In genomic region chr6:15449001-15449400, GRCh38 we compare ENCODE assay signal across 22 cellular contexts.
DNase-seq lines count a peak whose midpoint lies in the region; ATAC-seq, FAIRE-seq and TF ChIP-seq lines count a peak whose summit lies in the region.
"Had no signal": no experiment of that assay in that cellular context is flagged by ENCODE, and none has a peak within 500 bp of the region (broad histone marks: within the 10 kb centered on the region; RNA-seq: fewer than 3 reads in every experiment).

No MANE protein-coding gene starts in this region.

- no peak for FAIRE-seq in pancreas (lab: Jason Lieb, UNC)
- FAIRE-seq: A549, RCC 7860 had no signal

- no peak for TF ChIP-seq CTCF in C4-2B (conservative IDR thresholded peaks at IDR 0.05)
- TF ChIP-seq CTCF in Loucy (conservative IDR thresholded peaks at IDR 0.05; ENCODE audit: low read length): no peak
- no peak for TF ChIP-seq CTCF in type B pancreatic cell (conservative IDR thresholded peaks at IDR 0.05)
- TF ChIP-seq CTCF in pancreas (IDR thresholded peaks at IDR 0.05): no peak

- peaks cover 29% of the 10 kb centered on the region for H3K79me1 ChIP-seq in mesendoderm (ENCODE audit: low read length)

- H2BK120ac ChIP-seq in mesendoderm (ENCODE audit: low read depth, low read length): no peak overlapping the region

- H2AFZ ChIP-seq in Loucy (ENCODE audit: low read length): no peak overlapping the region

- peaks cover 89% of the 10 kb centered on the region for H3K4me1 Mint-ChIP-seq in dendritic cell treated with granulocyte-macrophage colony-stimulating factor and Interleukin-4, amounts not matched to agents 40 ng/mL and 50 ng/mL, for 4 days (ENCODE audit: low read depth)
- peaks cover 35% of the 10 kb centered on the region for H3K4me1 Mint-ChIP-seq in type B pancreatic cell (ENCODE audit: unreplicated experiment)

- no peak overlapping the region for H3K4me3 Mint-ChIP-seq in dendritic cell treated with granulocyte-macrophage colony-stimulating factor and Interleukin-4, amounts not matched to agents 40 ng/mL and 50 ng/mL, for 4 days
- H3K4me3 Mint-ChIP-seq in type B pancreatic cell: no peak overlapping the region
- H3K4me3 Mint-ChIP-seq: H9 had no signal

- H3K4me1 ChIP-seq in Loucy (ENCODE audit: insufficient read depth, low read length, poor library complexity, severe bottlenecking): peaks cover 52% of the 10 kb centered on the region
- peaks cover 8% of the 10 kb centered on the region for H3K4me1 ChIP-seq in mesendoderm (ENCODE audit: control insufficient read depth, low read depth, low read length)
- peaks cover 0 to 12% (median 8%) of the 10 kb centered on the region in 3 donors for H3K4me1 ChIP-seq in pancreas

- H3K9me3 Mint-ChIP-seq in dendritic cell treated with granulocyte-macrophage colony-stimulating factor and Interleukin-4, amounts not matched to agents 40 ng/mL and 50 ng/mL, for 4 days: no peaks in the 10 kb centered on the region
- no peaks in the 10 kb centered on the region for H3K9me3 Mint-ChIP-seq in type B pancreatic cell
- H3K9me3 Mint-ChIP-seq: H9 had no signal

- DNase-seq in mesendoderm (no peak), type B pancreatic cell (ENCODE audit: extremely low spot score, unreplicated experiment) (no peak), DMS53 (lab: John Stamatoyannopoulos, UW) (no peak), pancreas (no peak)
- DNase-seq: C1 segment of cervical spinal cord; GDM1; H9; KBM-7; MV-4-11; NCI-H187; NCI-H2107; NCI-H510A; NCI-H748 treated with DMSO at 0.1 percent for 48 hours; NK-92 treated with Interleukin-12 subunit alpha and Interleukin-12 subunit beta, amount 100 ng/mL, for 24 hours; SHP77; SK-N-SH had no signal

- peaks cover 33% of the 10 kb centered on the region for H3K36me3 Mint-ChIP-seq in dendritic cell treated with granulocyte-macrophage colony-stimulating factor and Interleukin-4, amounts not matched to agents 40 ng/mL and 50 ng/mL, for 4 days (ENCODE audit: low read depth)
- H3K36me3 Mint-ChIP-seq in type B pancreatic cell: peaks cover 23% of the 10 kb centered on the region

- H2AK5ac ChIP-seq in mesendoderm (ENCODE audit: low read length): no peak overlapping the region

- no peak overlapping the region for H4K5ac ChIP-seq in mesendoderm (ENCODE audit: low read length)

- H3K23ac ChIP-seq in mesendoderm (ENCODE audit: low read length): no peak overlapping the region

- no peaks in the 10 kb centered on the region for H3K9me2 ChIP-seq in Loucy (replicated peaks; ENCODE audit: low read depth, low read length)
- H3K9me2 ChIP-seq: SK-N-SH had no signal

- peaks cover 54% of the 10 kb centered on the region for H3K36me3 ChIP-seq in Loucy (ENCODE audit: insufficient read depth, low read length)
- H3K36me3 ChIP-seq in mesendoderm (ENCODE audit: control insufficient read depth, insufficient read depth, low read length): no peaks in the 10 kb centered on the region
- no peaks in the 10 kb centered on the region for H3K36me3 ChIP-seq in pancreas

- peak overlapping the region; percentile 33 for H3K27ac Mint-ChIP-seq in dendritic cell treated with granulocyte-macrophage colony-stimulating factor and Interleukin-4, amounts not matched to agents 40 ng/mL and 50 ng/mL, for 4 days
- no peak overlapping the region for H3K27ac Mint-ChIP-seq in type B pancreatic cell

- H2BK5ac ChIP-seq in mesendoderm (ENCODE audit: low read length): no peak overlapping the region

- peak overlapping the region; percentile 26 for H3K18ac ChIP-seq in mesendoderm (ENCODE audit: low read length)

- H3K9ac ChIP-seq in Loucy (ENCODE audit: low read depth, low read length, poor library complexity, severe bottlenecking): peak overlapping the region; percentile 25
- no peak overlapping the region for H3K9ac ChIP-seq in mesendoderm (ENCODE audit: low read length)
- H3K9ac ChIP-seq: SK-N-SH had no signal

- no peak overlapping the region for H3K4me2 ChIP-seq in Loucy (ENCODE audit: low read depth, low read length, poor library complexity, severe bottlenecking)
- H3K4me2 ChIP-seq in mesendoderm (ENCODE audit: low read length): no peak overlapping the region
- H3K4me2 ChIP-seq: A549, SK-N-SH had no signal

- H3K4ac ChIP-seq in mesendoderm (ENCODE audit: low read depth, low read length): no peak overlapping the region

- H4K20me1 ChIP-seq in Loucy (ENCODE audit: insufficient read depth, low read length, poor library complexity, severe bottlenecking): peaks cover 96% of the 10 kb centered on the region

- ATAC-seq in GM18858 (IDR thresholded peaks at IDR 0.05; ENCODE audit: unreplicated experiment): no peak
- ATAC-seq in pancreas: no peak
- ATAC-seq: A549 had no signal

- no peak overlapping the region for H4K8ac ChIP-seq in mesendoderm (ENCODE audit: low read depth, low read length)

- H3K27me3 Mint-ChIP-seq in dendritic cell treated with granulocyte-macrophage colony-stimulating factor and Interleukin-4, amounts not matched to agents 40 ng/mL and 50 ng/mL, for 4 days: no peaks in the 10 kb centered on the region
- H3K27me3 Mint-ChIP-seq in type B pancreatic cell: no peaks in the 10 kb centered on the region

- H3K27ac ChIP-seq in C4-2B: peak overlapping the region; percentile 36; the same call in 1 of the 2 replicates
- no peak overlapping the region for H3K27ac ChIP-seq in mesendoderm (ENCODE audit: low read depth, low read length)
- peak overlapping the region in 2 of 4 donors; percentile 9 to 16 for H3K27ac ChIP-seq in pancreas
- H3K27ac ChIP-seq: A549 had no signal

- peaks cover 100% of the 10 kb centered on the region for H3K79me2 ChIP-seq in Loucy (ENCODE audit: insufficient read depth, low read length)
- peaks cover 64% of the 10 kb centered on the region for H3K79me2 ChIP-seq in mesendoderm (ENCODE audit: control insufficient read depth, insufficient read depth, low read length)

- H3K4me3 ChIP-seq in Loucy (ENCODE audit: low read length, poor library complexity, severe bottlenecking) (no peak overlapping the region), mesendoderm (ENCODE audit: low read length) (no peak overlapping the region), pancreas (no peak overlapping the region)
- H3K4me3 ChIP-seq: A549 had no signal

- intact Hi-C loops in dendritic cell treated with granulocyte-macrophage colony-stimulating factor and Interleukin-4, amounts not matched to agents 40 ng/mL and 50 ng/mL, for 4 days (cut with micrococcal nuclease): no loop called here
- intact Hi-C loops in pancreas (cut with DNase I): no loop called here

- H3K27me3 ChIP-seq in Loucy (ENCODE audit: insufficient read depth, low read length, poor library complexity, severe bottlenecking) (no peaks in the 10 kb centered on the region), mesendoderm (ENCODE audit: insufficient read depth, low read length, poor library complexity) (no peaks in the 10 kb centered on the region), pancreas (no peaks in the 10 kb centered on the region)

- WGBS in mesendoderm (ENCODE audit: extremely low coverage, insufficient coverage, low lambda C conversion rate): no CpG with 5 or more reads among the region's 2 CpGs
- WGBS in pancreas, 2 donors: 94 to 97% methylated on average over 2 of the region's 2 CpGs

- H3F3A ChIP-seq in Loucy (ENCODE audit: low read depth): peaks cover 6% of the 10 kb centered on the region; the same call in 1 of the 2 replicates

- H3K56ac ChIP-seq in mesendoderm (ENCODE audit: low read length): no peak overlapping the region

- no peak overlapping the region for H2BK15ac ChIP-seq in mesendoderm (replicated peaks; ENCODE audit: low read depth)

- no peaks in the 10 kb centered on the region for H3K9me3 ChIP-seq in Loucy (ENCODE audit: insufficient read depth, low read depth, low read length)
- no peaks in the 10 kb centered on the region for H3K9me3 ChIP-seq in pancreas
- H3K9me3 ChIP-seq: A549, SK-N-SH had no signal
